8 cellular contexts compared by ENCODE assay signal in genomic region chr12:53995311-53996187, GRCh38. TPM values are rescaled to one million over a fixed set of nuclear protein-coding genes. Genes with fewer than 3 reads are reported as not detected.
DNase-seq lines count a peak whose midpoint lies in the region; ATAC-seq lines count a peak whose summit lies in the region.

No MANE protein-coding gene starts in this region.

- H3K4me3 Mint-ChIP-seq in effector memory CD8-positive, alpha-beta T cell: peak overlapping the region; percentile 88
- peak overlapping the region; percentile 77 to 88 (median 85) for H3K4me3 Mint-ChIP-seq in naive thymus-derived CD4-positive, alpha-beta T cell

- peak; percentile 52 for ATAC-seq in effector memory CD8-positive, alpha-beta T cell (replicated peaks)
- peak; percentile 31 for ATAC-seq in naive thymus-derived CD4-positive, alpha-beta T cell
- ATAC-seq in HG03135 (IDR thresholded peaks at IDR 0.05; ENCODE audit: unreplicated experiment): no peak
- ATAC-seq in GM21528 (IDR thresholded peaks at IDR 0.05; ENCODE audit: low FRiP score, unreplicated experiment): no peak
- ATAC-seq in GM21529 (IDR thresholded peaks at IDR 0.05; ENCODE audit: unreplicated experiment): no peak

- H3K36me3 Mint-ChIP-seq in effector memory CD8-positive, alpha-beta T cell (ENCODE audit: insufficient read depth): peaks cover 23% of the 10 kb centered on the region
- peaks cover 0 to 4% (median 0%) of the 10 kb centered on the region in 5 donors for H3K36me3 Mint-ChIP-seq in naive thymus-derived CD4-positive, alpha-beta T cell

- no peak overlapping the region for H3K27ac ChIP-seq in naive thymus-derived CD4-positive, alpha-beta T cell (ENCODE audit: low read depth, low read length)

- no peaks in the 10 kb centered on the region for H3K9me3 Mint-ChIP-seq in effector memory CD8-positive, alpha-beta T cell
- peaks cover 0 to 7% (median 0%) of the 10 kb centered on the region in 11 donors for H3K9me3 Mint-ChIP-seq in naive thymus-derived CD4-positive, alpha-beta T cell

- H3K4me1 ChIP-seq in naive thymus-derived CD4-positive, alpha-beta T cell (ENCODE audit: control insufficient read depth in 2 of 2, insufficient read depth in 2 of 2, low read length in 2 of 2): peaks cover 23 to 28% of the 10 kb centered on the region in 2 donors

- H3K4me1 Mint-ChIP-seq in effector memory CD8-positive, alpha-beta T cell (ENCODE audit: low read depth in 2 of 2): peaks cover 35 to 37% of the 10 kb centered on the region in 2 donors
- peaks cover 22 to 64% (median 37%) of the 10 kb centered on the region in 7 donors for H3K4me1 Mint-ChIP-seq in naive thymus-derived CD4-positive, alpha-beta T cell

- POLR2A ChIA-PET in naive thymus-derived CD4-positive, alpha-beta T cell (lab: Charles Lee): interaction anchor here (1.6 kb wide), 1 partner anchor 9 kb away, joined by 3 read pairs; no protein-coding TSS in a partner anchor

- intact Hi-C loops in naive thymus-derived CD4-positive, alpha-beta T cell (cut with micrococcal nuclease): loop anchor here (5.0 kb wide), 3 partner anchors 33 to 58 kb away; partner anchors contain the start of genes HOXC13 (in 1 of the 2) and HOXC5 (in 1 of the 2)

- H3K9me3 ChIP-seq in naive thymus-derived CD4-positive, alpha-beta T cell (ENCODE audit: control insufficient read depth in 2 of 3, low read length in 3 of 3): no peaks in the 10 kb centered on the region

- H3K27me3 Mint-ChIP-seq in effector memory CD8-positive, alpha-beta T cell: peaks cover 99 to 100% of the 10 kb centered on the region in 2 donors
- H3K27me3 Mint-ChIP-seq in naive thymus-derived CD4-positive, alpha-beta T cell: peaks cover 86 to 98% (median 89%) of the 10 kb centered on the region in 5 donors

- peak overlapping the region; percentile 49 to 58 for H3K27ac Mint-ChIP-seq in effector memory CD8-positive, alpha-beta T cell
- H3K27ac Mint-ChIP-seq in naive thymus-derived CD4-positive, alpha-beta T cell: peak overlapping the region in 4 of 9 donors; percentile 24 to 73 (median 46)

- H3K36me3 ChIP-seq in naive thymus-derived CD4-positive, alpha-beta T cell (ENCODE audit: control insufficient read depth in 2 of 3, insufficient read depth in 3 of 3, low read length in 3 of 3): no peaks in the 10 kb centered on the region

- peak overlapping the region; percentile 62 for H3K4me3 ChIP-seq in naive thymus-derived CD4-positive, alpha-beta T cell (ENCODE audit: low read length)

- peaks cover 50 to 91% of the 10 kb centered on the region in 2 donors for H3K27me3 ChIP-seq in naive thymus-derived CD4-positive, alpha-beta T cell (ENCODE audit: control insufficient read depth in 2 of 2, insufficient read depth in 2 of 2, low read length in 2 of 2)

- DNase-seq in NCI-H2029 (lab: John Stamatoyannopoulos, UW): peak; percentile 30
- no peak for DNase-seq in NCI-H2029 treated with DMSO at 0.1 percent for 48 hours (lab: John Stamatoyannopoulos, UW)
- peak; percentile 22 for DNase-seq in NOMO-1 treated with dmso at 0.1 percent for 144 hours (lab: John Stamatoyannopoulos, UW; ENCODE audit: unreplicated experiment)
- no peak for DNase-seq in effector memory CD8-positive, alpha-beta T cell
- peak in 1 of 9 donors; percentile 33 for DNase-seq in naive thymus-derived CD4-positive, alpha-beta T cell

- CTCF ChIA-PET in naive thymus-derived CD4-positive, alpha-beta T cell (lab: Charles Lee): no interaction called here

RNA-seq across cellular contexts. Expression of gene HOXC9, which starts 4.4 kb away (rescaled TPM):
- total RNA-seq in naive thymus-derived CD4-positive, alpha-beta T cell: not detected
- not detected for polyA plus RNA-seq in naive thymus-derived CD4-positive, alpha-beta T cell

RNA-seq across cellular contexts. Expression of gene HOXC10, which starts 10.6 kb away (rescaled TPM):
- not detected for total RNA-seq in naive thymus-derived CD4-positive, alpha-beta T cell
- not detected for polyA plus RNA-seq in naive thymus-derived CD4-positive, alpha-beta T cell

RNA-seq across cellular contexts. Expression of gene HOXC8, which starts 13.2 kb away (rescaled TPM):
- total RNA-seq in naive thymus-derived CD4-positive, alpha-beta T cell: not detected
- polyA plus RNA-seq in naive thymus-derived CD4-positive, alpha-beta T cell: not detected

RNA-seq across cellular contexts. Expression of gene HOTAIR, which starts 20.8 kb away (rescaled TPM):
- not detected for total RNA-seq in naive thymus-derived CD4-positive, alpha-beta T cell
- polyA plus RNA-seq in naive thymus-derived CD4-positive, alpha-beta T cell: not detected

RNA-seq across cellular contexts. Expression of gene HOXC11, which starts 22.6 kb away (rescaled TPM):
- total RNA-seq in naive thymus-derived CD4-positive, alpha-beta T cell: not detected
- polyA plus RNA-seq in naive thymus-derived CD4-positive, alpha-beta T cell: not detected

Comparison
In these comparisons a context has a peak if more than half of its experiments do, and no peak if none do; other contexts are left out.
1. DNase-seq: peak in NCI-H2029 (single experiment) and NOMO-1 treated with dmso at 0.1 percent for 144 hours (single experiment); none in NCI-H2029 treated with DMSO at 0.1 percent for 48 hours (single experiment) and effector memory CD8-positive, alpha-beta T cell (0 of 3).
2. ATAC-seq: peak in effector memory CD8-positive, alpha-beta T cell (single experiment) and naive thymus-derived CD4-positive, alpha-beta T cell (single experiment); none in HG03135 (single experiment), GM21528 (single experiment) and GM21529 (single experiment).